Comparison of ENCODE assay signal across 24 cellular contexts in genomic region chr19:48870048-48870447, GRCh38. TPM values are rescaled to one million over a fixed set of nuclear protein-coding genes. Genes with fewer than 3 reads are reported as not detected.
"Had no signal": no experiment of that assay in that cellular context is flagged by ENCODE, and none has a peak within 500 bp of the region (broad histone marks: within the 10 kb centered on the region; RNA-seq: fewer than 3 reads in every experiment).

No MANE protein-coding gene starts in this region.

- H3K9me3 ChIP-seq: colonic mucosa, neutrophil, sigmoid colon, testis, transverse colon had no signal

- H3K36me3 ChIP-seq: colonic mucosa had no signal

- H3K4me3 ChIP-seq: colonic mucosa, hepatocyte, lung, sigmoid colon, skin epidermis, testis, transverse colon had no signal

- FAIRE-seq: kidney had no signal

- ATAC-seq: foreskin keratinocyte; left colon; left ventricle myocardium superior; stimulated activated naive B cell treated with anti-CD40 and anti-IgM and Interleukin-4, amounts not matched to agents 10 μg/mL and 1 μg/mL and 100 μg/mL, for 72 hours; stimulated activated naive CD8-positive, alpha-beta T cell treated with anti-CD3 and anti-CD28 coated beads, Interleukin-15, amount 100 ng/mL, for 72 hours had no signal

- H3K27me3 ChIP-seq: foreskin keratinocyte, hepatocyte, sigmoid colon, testis, transverse colon had no signal

- DNase-seq: colonic mucosa; dermis blood vessel endothelial cell; foreskin keratinocyte; head of caudate nucleus; kidney; left colon; left ventricle myocardium superior; mesendoderm; naive B cell; nephron progenitor cell; sigmoid colon; stimulated activated CD4-positive, alpha-beta T cell treated with anti-CD3 and anti-CD28 coated beads, Interleukin-2, amount 100 ng/mL, for 24 hours; stimulated activated CD4-positive, alpha-beta T cell treated with anti-CD3 and anti-CD28 coated beads, Interleukin-4, amount 100 ng/mL, for 4 hours; stimulated activated naive B cell treated with anti-CD40 and anti-IgM and Interleukin-4, amounts not matched to agents 10 μg/mL and 1 μg/mL and 100 μg/mL, for 72 hours; stimulated activated naive CD8-positive, alpha-beta T cell treated with anti-CD3 and anti-CD28 coated beads, Interleukin-15, amount 100 ng/mL, for 72 hours; testis; transverse colon had no signal

- H3K27ac ChIP-seq: colonic mucosa, foreskin keratinocyte, hepatocyte, neutrophil, testis had no signal

RNA-seq across cellular contexts. Expression of gene TULP2, which starts 28.5 kb away (rescaled TPM):
- total RNA-seq: colonic mucosa, epithelial cell of proximal tubule, foreskin keratinocyte, hepatocyte, kidney, left colon, left ventricle myocardium superior, osteoblast, transverse colon, ureter had no signal
